ENCODE assay signal across 3 cellular contexts in the genomic region with DNA sequence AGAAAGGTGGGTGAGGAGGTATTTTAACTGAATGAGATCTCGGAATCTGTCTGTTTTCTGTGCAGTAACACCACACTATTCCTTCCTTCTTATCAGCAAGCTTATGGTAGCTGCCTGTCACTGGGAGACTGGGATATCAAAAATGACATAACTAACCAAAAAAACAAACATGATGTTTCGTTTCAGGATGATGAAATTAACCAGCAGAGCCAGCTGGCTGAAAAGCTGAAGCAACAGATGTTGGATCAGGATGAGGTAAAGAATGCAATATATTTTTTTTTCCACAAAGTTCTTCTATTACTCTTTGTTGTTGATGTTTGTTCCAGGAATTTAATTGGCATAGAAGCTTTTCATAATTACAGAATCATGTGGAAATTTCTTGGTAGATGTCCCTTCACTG.
A peak's percentile ranks its signal among the peaks of the same experiment; 100 is the strongest.
TF ChIP-seq lines count a peak whose summit lies in the region.

No MANE protein-coding gene starts in this region.

TF ChIP-seq in liver, 16 proteins besides CTCF, POLR2A, EP300 and RAD21:
- TF ChIP-seq EGR1 (IDR thresholded peaks at IDR 0.05; ENCODE audit: low read depth in 2 of 2) (no peak), GABPA (IDR thresholded peaks at IDR 0.05 in 1 of 2, conservative IDR thresholded peaks at IDR 0.05 in 1 of 2) (no peak)
- TF ChIP-seq, protein P1, sequence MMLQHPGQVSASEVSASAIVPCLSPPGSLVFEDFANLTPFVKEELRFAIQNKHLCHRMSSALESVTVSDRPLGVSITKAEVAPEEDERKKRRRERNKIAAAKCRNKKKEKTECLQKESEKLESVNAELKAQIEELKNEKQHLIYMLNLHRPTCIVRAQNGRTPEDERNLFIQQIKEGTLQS (IDR thresholded peaks at IDR 0.05) = peak; percentile 28
TF ChIP-seq in liver: peak in this region for 1.

TF ChIP-seq in HepG2, 621 proteins besides CTCF, POLR2A, EP300 and RAD21:
- TF ChIP-seq, protein P2, sequence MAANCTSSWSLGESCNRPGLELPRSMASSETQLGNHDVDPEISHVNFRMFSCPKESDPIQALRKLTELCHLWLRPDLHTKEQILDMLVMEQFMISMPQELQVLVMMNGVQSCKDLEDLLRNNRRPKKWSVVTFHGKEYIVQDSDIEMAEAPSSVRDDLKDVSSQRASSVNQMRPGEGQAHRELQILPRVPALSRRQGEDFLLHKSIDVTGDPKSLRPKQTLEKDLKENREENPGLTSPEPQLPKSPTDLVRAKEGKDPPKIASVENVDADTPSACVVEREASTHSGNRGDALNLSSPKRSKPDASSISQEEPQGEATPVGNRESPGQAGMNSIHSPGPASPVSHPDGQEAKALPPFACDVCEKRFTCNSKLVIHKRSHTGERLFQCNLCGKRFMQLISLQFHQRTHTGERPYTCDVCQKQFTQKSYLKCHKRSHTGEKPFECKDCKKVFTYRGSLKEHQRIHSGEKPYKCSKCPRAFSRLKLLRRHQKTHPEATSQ (CRISPR knock-in tag; IDR thresholded peaks at IDR 0.05; ENCODE audit: borderline replicate concordance) = no peak
- TF ChIP-seq, protein P3, sequence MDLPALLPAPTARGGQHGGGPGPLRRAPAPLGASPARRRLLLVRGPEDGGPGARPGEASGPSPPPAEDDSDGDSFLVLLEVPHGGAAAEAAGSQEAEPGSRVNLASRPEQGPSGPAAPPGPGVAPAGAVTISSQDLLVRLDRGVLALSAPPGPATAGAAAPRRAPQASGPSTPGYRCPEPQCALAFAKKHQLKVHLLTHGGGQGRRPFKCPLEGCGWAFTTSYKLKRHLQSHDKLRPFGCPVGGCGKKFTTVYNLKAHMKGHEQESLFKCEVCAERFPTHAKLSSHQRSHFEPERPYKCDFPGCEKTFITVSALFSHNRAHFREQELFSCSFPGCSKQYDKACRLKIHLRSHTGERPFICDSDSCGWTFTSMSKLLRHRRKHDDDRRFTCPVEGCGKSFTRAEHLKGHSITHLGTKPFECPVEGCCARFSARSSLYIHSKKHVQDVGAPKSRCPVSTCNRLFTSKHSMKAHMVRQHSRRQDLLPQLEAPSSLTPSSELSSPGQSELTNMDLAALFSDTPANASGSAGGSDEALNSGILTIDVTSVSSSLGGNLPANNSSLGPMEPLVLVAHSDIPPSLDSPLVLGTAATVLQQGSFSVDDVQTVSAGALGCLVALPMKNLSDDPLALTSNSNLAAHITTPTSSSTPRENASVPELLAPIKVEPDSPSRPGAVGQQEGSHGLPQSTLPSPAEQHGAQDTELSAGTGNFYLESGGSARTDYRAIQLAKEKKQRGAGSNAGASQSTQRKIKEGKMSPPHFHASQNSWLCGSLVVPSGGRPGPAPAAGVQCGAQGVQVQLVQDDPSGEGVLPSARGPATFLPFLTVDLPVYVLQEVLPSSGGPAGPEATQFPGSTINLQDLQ (CRISPR knock-in tag; IDR thresholded peaks at IDR 0.05) = no peak
- TF ChIP-seq, protein P4, sequence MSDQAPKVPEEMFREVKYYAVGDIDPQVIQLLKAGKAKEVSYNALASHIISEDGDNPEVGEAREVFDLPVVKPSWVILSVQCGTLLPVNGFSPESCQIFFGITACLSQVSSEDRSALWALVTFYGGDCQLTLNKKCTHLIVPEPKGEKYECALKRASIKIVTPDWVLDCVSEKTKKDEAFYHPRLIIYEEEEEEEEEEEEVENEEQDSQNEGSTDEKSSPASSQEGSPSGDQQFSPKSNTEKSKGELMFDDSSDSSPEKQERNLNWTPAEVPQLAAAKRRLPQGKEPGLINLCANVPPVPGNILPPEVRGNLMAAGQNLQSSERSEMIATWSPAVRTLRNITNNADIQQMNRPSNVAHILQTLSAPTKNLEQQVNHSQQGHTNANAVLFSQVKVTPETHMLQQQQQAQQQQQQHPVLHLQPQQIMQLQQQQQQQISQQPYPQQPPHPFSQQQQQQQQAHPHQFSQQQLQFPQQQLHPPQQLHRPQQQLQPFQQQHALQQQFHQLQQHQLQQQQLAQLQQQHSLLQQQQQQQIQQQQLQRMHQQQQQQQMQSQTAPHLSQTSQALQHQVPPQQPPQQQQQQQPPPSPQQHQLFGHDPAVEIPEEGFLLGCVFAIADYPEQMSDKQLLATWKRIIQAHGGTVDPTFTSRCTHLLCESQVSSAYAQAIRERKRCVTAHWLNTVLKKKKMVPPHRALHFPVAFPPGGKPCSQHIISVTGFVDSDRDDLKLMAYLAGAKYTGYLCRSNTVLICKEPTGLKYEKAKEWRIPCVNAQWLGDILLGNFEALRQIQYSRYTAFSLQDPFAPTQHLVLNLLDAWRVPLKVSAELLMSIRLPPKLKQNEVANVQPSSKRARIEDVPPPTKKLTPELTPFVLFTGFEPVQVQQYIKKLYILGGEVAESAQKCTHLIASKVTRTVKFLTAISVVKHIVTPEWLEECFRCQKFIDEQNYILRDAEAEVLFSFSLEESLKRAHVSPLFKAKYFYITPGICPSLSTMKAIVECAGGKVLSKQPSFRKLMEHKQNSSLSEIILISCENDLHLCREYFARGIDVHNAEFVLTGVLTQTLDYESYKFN (CRISPR knock-in tag; conservative IDR thresholded peaks at IDR 0.05) = no peak
- no peak for TF ChIP-seq ZBTB7B (CRISPR knock-in tag; IDR thresholded peaks at IDR 0.05)

TF ChIP-seq in K562, 482 proteins besides CTCF, POLR2A, EP300 and RAD21:
- TF ChIP-seq MEIS2 (IDR thresholded peaks at IDR 0.05; ENCODE audit: partially characterized antibody) = peak; percentile 14
- TF ChIP-seq SRSF7 (optimal IDR thresholded peaks at IDR 0.05; ENCODE audit: low read depth, low read length) = no peak
- TF ChIP-seq, protein P5, sequence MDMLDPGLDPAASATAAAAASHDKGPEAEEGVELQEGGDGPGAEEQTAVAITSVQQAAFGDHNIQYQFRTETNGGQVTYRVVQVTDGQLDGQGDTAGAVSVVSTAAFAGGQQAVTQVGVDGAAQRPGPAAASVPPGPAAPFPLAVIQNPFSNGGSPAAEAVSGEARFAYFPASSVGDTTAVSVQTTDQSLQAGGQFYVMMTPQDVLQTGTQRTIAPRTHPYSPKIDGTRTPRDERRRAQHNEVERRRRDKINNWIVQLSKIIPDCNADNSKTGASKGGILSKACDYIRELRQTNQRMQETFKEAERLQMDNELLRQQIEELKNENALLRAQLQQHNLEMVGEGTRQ (CRISPR knock-in tag; IDR thresholded peaks at IDR 0.05) = no peak
- no peak for TF ChIP-seq CEBPG (CRISPR knock-in tag; IDR thresholded peaks at IDR 0.05)
- TF ChIP-seq CEBPG (tag; conservative IDR thresholded peaks at IDR 0.05 in 1 of 2, IDR thresholded peaks at IDR 0.05 in 1 of 2) = peak; percentile 41 to 85; a peak in 3 of 4 replicates
- TF ChIP-seq ARID2 (IDR thresholded peaks at IDR 0.05) = no peak
- TF ChIP-seq FOXK2 (conservative IDR thresholded peaks at IDR 0.05 in 1 of 2, IDR thresholded peaks at IDR 0.05 in 1 of 2; ENCODE audit: low read depth in 2 of 2) = no peak
- TF ChIP-seq ZNF79 (CRISPR knock-in tag; IDR thresholded peaks at IDR 0.05; ENCODE audit: low read depth) = no peak
- no peak for TF ChIP-seq ZBTB5 (IDR thresholded peaks at IDR 0.05)
- no peak for TF ChIP-seq WHSC1 (IDR thresholded peaks at IDR 0.05; ENCODE audit: low read length)
- TF ChIP-seq, protein P1 (IDR thresholded peaks at IDR 0.05) = peak; percentile 33; the same call in 1 of the 2 replicates
- TF ChIP-seq, protein P1 (CRISPR knock-in tag; conservative IDR thresholded peaks at IDR 0.05) = no peak
- TF ChIP-seq, protein P6, sequence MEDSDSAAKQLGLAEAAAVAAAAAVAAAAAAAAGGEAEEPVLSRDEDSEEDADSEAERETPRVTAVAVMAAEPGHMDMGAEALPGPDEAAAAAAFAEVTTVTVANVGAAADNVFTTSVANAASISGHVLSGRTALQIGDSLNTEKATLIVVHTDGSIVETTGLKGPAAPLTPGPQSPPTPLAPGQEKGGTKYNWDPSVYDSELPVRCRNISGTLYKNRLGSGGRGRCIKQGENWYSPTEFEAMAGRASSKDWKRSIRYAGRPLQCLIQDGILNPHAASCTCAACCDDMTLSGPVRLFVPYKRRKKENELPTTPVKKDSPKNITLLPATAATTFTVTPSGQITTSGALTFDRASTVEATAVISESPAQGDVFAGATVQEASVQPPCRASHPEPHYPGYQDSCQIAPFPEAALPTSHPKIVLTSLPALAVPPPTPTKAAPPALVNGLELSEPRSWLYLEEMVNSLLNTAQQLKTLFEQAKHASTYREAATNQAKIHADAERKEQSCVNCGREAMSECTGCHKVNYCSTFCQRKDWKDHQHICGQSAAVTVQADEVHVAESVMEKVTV (CRISPR knock-in tag; IDR thresholded peaks at IDR 0.05) = 0 out of 2 replicates have a peak, but pooled peaks have one; percentile 9
- TF ChIP-seq SMARCC2 (IDR thresholded peaks at IDR 0.05; ENCODE audit: low read depth) = no peak
- no peak for TF ChIP-seq ZNF75A (CRISPR knock-in tag; IDR thresholded peaks at IDR 0.05)
- TF ChIP-seq HLTF (IDR thresholded peaks at IDR 0.05) = no peak
- TF ChIP-seq DIDO1 (tag; IDR thresholded peaks at IDR 0.05; ENCODE audit: low read depth) = no peak
- no peak for TF ChIP-seq HINFP (tag; conservative IDR thresholded peaks at IDR 0.05; ENCODE audit: low read depth)
- TF ChIP-seq, protein P7, sequence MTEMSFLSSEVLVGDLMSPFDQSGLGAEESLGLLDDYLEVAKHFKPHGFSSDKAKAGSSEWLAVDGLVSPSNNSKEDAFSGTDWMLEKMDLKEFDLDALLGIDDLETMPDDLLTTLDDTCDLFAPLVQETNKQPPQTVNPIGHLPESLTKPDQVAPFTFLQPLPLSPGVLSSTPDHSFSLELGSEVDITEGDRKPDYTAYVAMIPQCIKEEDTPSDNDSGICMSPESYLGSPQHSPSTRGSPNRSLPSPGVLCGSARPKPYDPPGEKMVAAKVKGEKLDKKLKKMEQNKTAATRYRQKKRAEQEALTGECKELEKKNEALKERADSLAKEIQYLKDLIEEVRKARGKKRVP (CRISPR knock-in tag; IDR thresholded peaks at IDR 0.05) = peak; percentile 47; the same call in 1 of the 2 replicates
- TF ChIP-seq TAL1 (IDR thresholded peaks at IDR 0.05) = peak; percentile 24; the same call in 1 of the 2 replicates
- no peak for TF ChIP-seq HDAC2 (IDR thresholded peaks at IDR 0.05)
- TF ChIP-seq TSC22D4 (tag; IDR thresholded peaks at IDR 0.05) = no peak
- no peak for TF ChIP-seq CSDE1 (IDR thresholded peaks at IDR 0.05)
- TF ChIP-seq ZNF431 (CRISPR knock-in tag; IDR thresholded peaks at IDR 0.05) = no peak
